ENCODE assay signal across 15 cellular contexts in the genomic region with DNA sequence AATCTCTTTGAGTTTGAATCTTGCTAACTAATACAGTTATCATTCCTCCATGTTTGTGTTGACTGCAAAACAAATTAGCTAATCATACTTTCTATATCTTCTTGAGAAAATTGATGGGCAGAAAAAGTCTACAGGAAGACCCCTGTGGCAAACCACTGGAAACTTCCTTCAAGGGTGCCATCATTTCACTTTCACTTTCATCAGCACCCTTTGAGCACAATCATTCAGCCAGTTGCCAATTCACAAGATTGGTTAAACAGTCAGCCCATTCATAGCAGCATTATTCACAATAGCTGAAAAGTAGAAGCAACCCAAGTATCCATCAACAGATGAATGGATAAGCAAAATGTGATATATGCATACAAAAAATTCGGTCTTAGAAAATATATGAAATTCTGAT. TPM values are rescaled to one million over a fixed set of nuclear protein-coding genes. Genes with fewer than 3 reads are reported as not detected.
DNase-seq lines count a peak whose midpoint lies in the region; ATAC-seq and TF ChIP-seq lines count a peak whose summit lies in the region.
"Had no signal": no experiment of that assay in that cellular context is flagged by ENCODE, and none has a peak within 500 bp of the region (broad histone marks: within the 10 kb centered on the region; RNA-seq: fewer than 3 reads in every experiment).

No MANE protein-coding gene starts in this region.

- H3K27me3 Mint-ChIP-seq in memory B cell, result no peaks in the 10 kb centered on the region
- H3K27me3 Mint-ChIP-seq: naive thymus-derived CD4-positive, alpha-beta T cell had no signal

- DNase-seq in GM12865 (ENCODE audit: low read depth), result peak; percentile 23
- DNase-seq in memory B cell (ENCODE audit: low spot score in 2 of 2), result no peak
- no peak for DNase-seq in G401 (ENCODE audit: low spot score)
- DNase-seq in DMS79 treated with DMSO at 0.1 percent for 48 hours (lab: John Stamatoyannopoulos, UW), result no peak
- DNase-seq: body of pancreas, dermis blood vessel endothelial cell, left ventricle myocardium inferior, NCI-H1092 treated with DMSO at 0.1 percent for 48 hours, upper lobe of left lung had no signal

- H3K9me3 Mint-ChIP-seq in memory B cell, result no peaks in the 10 kb centered on the region

- in situ Hi-C loops in G401 (cut with HindIII; ENCODE audit: low sequenced_read_pairs), result no loop called here

- peaks cover 5% of the 10 kb centered on the region for H3K4me1 Mint-ChIP-seq in memory B cell

- no peak overlapping the region for H3K27ac Mint-ChIP-seq in memory B cell
- H3K27ac Mint-ChIP-seq: CD4-positive, CD25-positive, alpha-beta regulatory T cell had no signal

- H3K4me3 Mint-ChIP-seq in memory B cell, result no peak overlapping the region
- H3K4me3 Mint-ChIP-seq: CD4-positive, CD25-positive, alpha-beta regulatory T cell had no signal

- TF ChIP-seq CTCF in GM12865 (IDR thresholded peaks at IDR 0.05; ENCODE audit: insufficient read depth, low read depth, low read length, missing control alignments) (no peak), WI38 (IDR thresholded peaks at IDR 0.05; ENCODE audit: low read depth, low read length) (no peak)

- no peaks in the 10 kb centered on the region for H3K36me3 Mint-ChIP-seq in memory B cell
- H3K36me3 Mint-ChIP-seq: CD4-positive, CD25-positive, alpha-beta regulatory T cell had no signal

- ATAC-seq in GM21423 (IDR thresholded peaks at IDR 0.05; ENCODE audit: unreplicated experiment) (peak; percentile 63), memory B cell (ENCODE audit: low read depth) (peak; percentile 38), GM21619 (IDR thresholded peaks at IDR 0.05; ENCODE audit: unreplicated experiment) (no peak)
- ATAC-seq: body of pancreas; naive thymus-derived CD4-positive, alpha-beta T cell had no signal

- H3K4me3 ChIP-seq in GM12865 (ENCODE audit: low read depth, low read length) (no peak overlapping the region), WI38 (ENCODE audit: low read depth, low read length) (peak overlapping the region; percentile 33)
- H3K4me3 ChIP-seq: body of pancreas, left ventricle myocardium inferior, right atrium auricular region, upper lobe of left lung had no signal

RNA-seq across cellular contexts. Expression of a gene that starts 34.6 kb away (rescaled TPM):
- 57.1 and 72.7 TPM in 2 replicates for total RNA-seq in G401 (2014; rRNA removed; shearing (Covaris generic))
